Comparison of ENCODE assay signal across 9 cellular contexts in the genomic region with DNA sequence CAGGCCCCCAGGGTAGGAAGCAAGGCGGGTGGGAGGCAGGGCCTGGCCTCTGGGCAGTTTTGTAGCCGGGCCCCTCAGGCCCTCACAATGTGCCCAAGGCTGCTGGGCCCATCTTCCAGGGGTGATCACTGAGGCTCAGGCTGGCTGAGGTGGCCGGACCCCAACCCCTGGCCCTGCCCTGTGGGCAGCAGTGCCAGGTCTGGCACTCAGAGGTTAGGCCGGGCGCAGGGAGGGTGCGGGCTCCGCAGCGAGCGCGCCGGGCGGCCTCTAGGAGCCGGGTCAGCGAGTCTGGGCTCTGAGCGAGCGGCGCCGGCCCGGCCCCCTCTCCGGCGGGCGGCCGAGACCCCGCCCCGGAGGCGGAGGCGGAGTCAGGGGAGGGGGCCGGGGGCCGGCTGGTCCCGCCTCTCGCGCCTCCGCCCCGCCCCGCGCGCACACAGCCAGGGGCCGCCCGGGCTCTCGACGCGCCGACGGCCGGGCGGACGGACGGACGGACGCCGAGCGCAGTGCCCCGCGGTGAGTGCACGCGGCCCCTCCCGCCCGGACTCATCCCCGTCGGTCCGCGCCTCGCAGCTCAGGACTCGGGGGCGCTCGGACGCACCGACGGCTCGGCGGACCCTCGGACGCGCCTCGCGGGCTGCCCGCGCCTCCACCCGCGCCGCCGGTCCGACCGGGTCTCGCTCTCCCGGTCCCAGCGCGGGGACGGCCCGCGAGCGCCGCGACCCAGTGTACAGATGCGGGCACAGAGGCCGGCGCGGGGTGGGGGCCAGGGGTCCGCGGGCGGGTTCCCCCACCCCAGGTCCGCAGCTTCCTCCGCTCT. TPM values are rescaled to one million over a fixed set of nuclear protein-coding genes. Genes with fewer than 3 reads are reported as not detected.
DNase-seq lines count a peak whose midpoint lies in the region; ATAC-seq, FAIRE-seq and TF ChIP-seq lines count a peak whose summit lies in the region.
"Had no signal": no experiment of that assay in that cellular context is flagged by ENCODE, and none has a peak within 500 bp of the region (broad histone marks: within the 10 kb centered on the region; RNA-seq: fewer than 3 reads in every experiment).

TSS of gene FBLN2 (plus strand) at position 430 of the 817 bp plus-strand sequence. CDS start 21,231 bp downstream, outside the sequence.

- ATAC-seq in pancreas, result peak; percentile 70 to 93 (median 78)
- ATAC-seq in HG03108 (IDR thresholded peaks at IDR 0.05; ENCODE audit: unreplicated experiment), result no peak
- ATAC-seq in HG03469 (IDR thresholded peaks at IDR 0.05; ENCODE audit: unreplicated experiment), result no peak

- no peak for TF ChIP-seq CTCF in pancreas (IDR thresholded peaks at IDR 0.05)

- 8 to 9% methylated on average over 58 to 103 of the region's 103 CpGs for WGBS in pancreas, 2 donors

- no peaks in the 10 kb centered on the region for H3K36me3 Mint-ChIP-seq in activated T-cell treated with anti-CD3 and anti-CD28 coated beads, Interleukin-2, amount 50 U/mL, for 24 hours (ENCODE audit: low read depth)

- no peak within 1 kb of the TSS for H3K27ac Mint-ChIP-seq in activated T-cell treated with anti-CD3 and anti-CD28 coated beads, Interleukin-2, amount 50 U/mL, for 24 hours

- H3K4me1 Mint-ChIP-seq in activated T-cell treated with anti-CD3 and anti-CD28 coated beads, Interleukin-2, amount 50 U/mL, for 24 hours (ENCODE audit: low read depth), result peaks cover 27% of the 10 kb centered on the region

- peak within 1 kb of the TSS in 2 of 4 donors; percentile 11 to 15 for H3K4me3 ChIP-seq in pancreas

- no peaks in the 10 kb centered on the region for H3K4me1 ChIP-seq in pancreas

- peaks cover 83% of the 10 kb centered on the region for H3K27me3 Mint-ChIP-seq in activated T-cell treated with anti-CD3 and anti-CD28 coated beads, Interleukin-2, amount 50 U/mL, for 24 hours

- DNase-seq in DMS 273 (lab: John Stamatoyannopoulos, UW; ENCODE audit: unreplicated experiment), result peak; percentile 75
- DNase-seq in DMS 273 treated with DMSO at 0.1 percent for 48 hours (lab: John Stamatoyannopoulos, UW), result no peak
- peak; percentile 45 for DNase-seq in activated T-cell treated with anti-CD3 and anti-CD28 coated beads, Interleukin-2, amount 50 U/mL, for 24 hours
- peak; percentile 61 for DNase-seq in germinal center (ENCODE audit: low spot score)
- DNase-seq in pancreas, result peak in 3 of 6 donors; percentile 12 to 73 (median 27)
- DNase-seq in HCEC 1CT, result no peak

- peak within 1 kb of the TSS; percentile 23 for H3K4me3 Mint-ChIP-seq in activated T-cell treated with anti-CD3 and anti-CD28 coated beads, Interleukin-2, amount 50 U/mL, for 24 hours

- no peak for FAIRE-seq in pancreas (lab: Jason Lieb, UNC)

- H3K27ac ChIP-seq in pancreas, result no peak within 1 kb of the TSS
- H3K27ac ChIP-seq: 22Rv1 had no signal

- H3K36me3 ChIP-seq in pancreas, result no peaks in the 10 kb centered on the region

- no peaks in the 10 kb centered on the region for H3K9me3 ChIP-seq in pancreas

- H3K9me3 Mint-ChIP-seq in activated T-cell treated with anti-CD3 and anti-CD28 coated beads, Interleukin-2, amount 50 U/mL, for 24 hours, result no peaks in the 10 kb centered on the region

- H3K27me3 ChIP-seq in pancreas, result no peaks in the 10 kb centered on the region

- intact Hi-C loops in pancreas (cut with DNase I), result no loop called here

RNA-seq across cellular contexts. Expression of gene FBLN2, which starts in this region (rescaled TPM):
- 10 to 100 TPM in 3 of 6 donors, 1 to 10 TPM in 3; 3.1 to 21.8 (median 10.3) TPM for total RNA-seq in pancreas
- polyA plus RNA-seq in pancreas, result 1 to 10 TPM; 2.4 to 4.4 TPM

Comparison
In these comparisons a context has a peak if more than half of its experiments do, and no peak if none do; other contexts are left out.
1. DNase-seq: peak in DMS 273 (single experiment), activated T-cell treated with anti-CD3 and anti-CD28 coated beads, Interleukin-2, amount 50 U/mL, for 24 hours (single experiment) and germinal center (single experiment); none in DMS 273 treated with DMSO at 0.1 percent for 48 hours (single experiment) and HCEC 1CT (single experiment).
2. ATAC-seq: peak in pancreas (4 of 4); none in HG03108 (single experiment) and HG03469 (single experiment).